In genomic region chr17:19796457-19796856, GRCh38 we compare ENCODE assay signal across 23 cellular contexts. TPM values are rescaled to one million over a fixed set of nuclear protein-coding genes. Genes with fewer than 3 reads are reported as not detected.
DNase-seq lines count a peak whose midpoint lies in the region; ATAC-seq, FAIRE-seq and TF ChIP-seq lines count a peak whose summit lies in the region.
"Had no signal": no experiment of that assay in that cellular context is flagged by ENCODE, and none has a peak within 500 bp of the region (broad histone marks: within the 10 kb centered on the region; RNA-seq: fewer than 3 reads in every experiment).

No MANE protein-coding gene starts in this region.

- H3K79me2 ChIP-seq in K562 (ENCODE audit: control insufficient read depth, insufficient read depth, low read length) (no peaks in the 10 kb centered on the region), mesendoderm (ENCODE audit: control insufficient read depth, insufficient read depth, low read length) (no peaks in the 10 kb centered on the region)

- H4K5ac ChIP-seq in mesendoderm (ENCODE audit: low read length), result no peak overlapping the region

- intact Hi-C loops in K562 (cut with micrococcal nuclease), result no loop called here
- intact Hi-C loops in spleen (cut with DNase I; ENCODE audit: low total_unique reads), result no loop called here

- H3K27ac ChIP-seq in HEK293 (ENCODE audit: extremely low read depth, low read depth, low read length) (no peak overlapping the region; the same call in 1 of the 2 replicates), K562 (ENCODE audit: extremely low read depth, low read depth, low read length) (no peak overlapping the region), mesendoderm (ENCODE audit: low read depth, low read length) (no peak overlapping the region), spleen (no peak overlapping the region)

- H3K9me1 ChIP-seq in K562 (ENCODE audit: control insufficient read depth, insufficient read depth, low read length), result no peaks in the 10 kb centered on the region

- CTCF ChIA-PET in HEK293 (lab: Yijun Ruan, JAX), result interaction anchor here (0.5 to 1.6 kb wide), 3 partner anchors 16 to 30 kb away, joined by 3 read pairs; no protein-coding TSS in a partner anchor
- CTCF ChIA-PET in K562 (lab: Yijun Ruan, JAX; ENCODE audit: low intra/inter-chr PET ratio), result no interaction called here

- TF ChIP-seq CTCF in HEK293 (tag by site-specific recombination; IDR thresholded peaks at IDR 0.05) (no peak), K562 (IDR thresholded peaks at IDR 0.05 in 2 of 3, conservative IDR thresholded peaks at IDR 0.05 in 1 of 3; ENCODE audit: insufficient read depth in 2 of 3, low read depth in 1 of 3, low read length in 3 of 3) (no peak), spleen (IDR thresholded peaks at IDR 0.05 in 8 of 11, conservative IDR thresholded peaks at IDR 0.05 in 3 of 11) (no peak)

- 0% methylated on average over 3 of the region's 4 CpGs for WGBS in K562 (ENCODE audit: insufficient coverage, low coverage, missing lambda C conversion rate)
- WGBS in mesendoderm (ENCODE audit: extremely low coverage, insufficient coverage, low lambda C conversion rate), result no CpG with 5 or more reads among the region's 4 CpGs
- 95 to 100% (median 99%) methylated on average over 4 of the region's 4 CpGs for WGBS in spleen, 5 donors

- H3K4me2 ChIP-seq in K562 (ENCODE audit: insufficient read depth, low read length) (no peak overlapping the region), mesendoderm (ENCODE audit: low read length) (no peak overlapping the region)
- H3K4me2 ChIP-seq: GM23338 had no signal

- no peak overlapping the region for H3K4ac ChIP-seq in mesendoderm (ENCODE audit: low read depth, low read length)

- no TSS peak for BruUV-seq in K562 (replicated peaks; lab: Mats Ljungman, UMichigan)

- no peak overlapping the region for H2BK15ac ChIP-seq in mesendoderm (replicated peaks; ENCODE audit: low read depth)

- H3K4me3 ChIP-seq in HEK293 (ENCODE audit: low read depth, low read length) (no peak overlapping the region), K562 (no peak overlapping the region), mesendoderm (ENCODE audit: low read length) (no peak overlapping the region), spleen (no peak overlapping the region)
- H3K4me3 ChIP-seq: GM12878, GM23338 had no signal

- H3K4me1 ChIP-seq in HEK293 (ENCODE audit: control insufficient read depth, insufficient read depth, low read length) (0 out of 2 replicates have a peak, but pooled peaks cover 3% of the 10 kb centered on the region), K562 (replicated peaks in 1 of 2; ENCODE audit: control insufficient read depth in 2 of 2, insufficient read depth in 2 of 2, low read length in 2 of 2) (no peaks in the 10 kb centered on the region), mesendoderm (ENCODE audit: control insufficient read depth, low read depth, low read length) (no peaks in the 10 kb centered on the region), spleen (no peaks in the 10 kb centered on the region)

- TF ChIP-seq POLR2A in K562 (conservative IDR thresholded peaks at IDR 0.05) (no peak), spleen (IDR thresholded peaks at IDR 0.05) (no peak)

- H2BK5ac ChIP-seq in mesendoderm (ENCODE audit: low read length), result no peak overlapping the region

- no peaks in the 10 kb centered on the region for H4K20me1 ChIP-seq in K562 (replicated peaks; ENCODE audit: control insufficient read depth, insufficient read depth, low read length)

- H3K9ac ChIP-seq in K562 (ENCODE audit: insufficient read depth in 1 of 2, low read depth in 2 of 2, low read length in 2 of 2) (no peak overlapping the region), mesendoderm (ENCODE audit: low read length) (no peak overlapping the region)

- no peak overlapping the region for H4K8ac ChIP-seq in mesendoderm (ENCODE audit: low read depth, low read length)

- ATAC-seq in K562, result no peak
- ATAC-seq in GM21381 (IDR thresholded peaks at IDR 0.05; ENCODE audit: unreplicated experiment), result no peak
- ATAC-seq: GM12878, GM23338 had no signal

- H3K27me3 ChIP-seq in K562 (ENCODE audit: control insufficient read depth in 2 of 2, insufficient read depth in 2 of 2, low read length in 2 of 2) (no peaks in the 10 kb centered on the region), mesendoderm (ENCODE audit: insufficient read depth, low read length, poor library complexity) (no peaks in the 10 kb centered on the region), spleen (replicated peaks in 1 of 7) (no peaks in the 10 kb centered on the region)

- FAIRE-seq in K562 (lab: Jason Lieb, UNC), result no peak
- FAIRE-seq: A204.1, GM12878, H54 had no signal

- in situ Hi-C loops in K562 (cut with MboI), result no loop called here

- no peak overlapping the region for H3K23ac ChIP-seq in mesendoderm (ENCODE audit: low read length)

- no peak overlapping the region for H3K56ac ChIP-seq in mesendoderm (ENCODE audit: low read length)

- H3K36me3 ChIP-seq in HEK293 (ENCODE audit: control insufficient read depth in 2 of 2, insufficient read depth in 1 of 2, low read length in 2 of 2) (peaks cover 82 to 93% of the 10 kb centered on the region in 2 experiments), K562 (ENCODE audit: control insufficient read depth, insufficient read depth, low read length) (no peaks in the 10 kb centered on the region), mesendoderm (ENCODE audit: control insufficient read depth, insufficient read depth, low read length) (peaks cover 2% of the 10 kb centered on the region), spleen (peaks cover 2 to 96% (median 56%) of the 10 kb centered on the region in 6 donors)

- no peak overlapping the region for H2AK5ac ChIP-seq in mesendoderm (ENCODE audit: low read length)

- peak; percentile 2 for DNase-seq in NCI-H2196 (lab: John Stamatoyannopoulos, UW; ENCODE audit: unreplicated experiment)
- DNase-seq in NCI-H2196 treated with DMSO at 0.1 percent for 48 hours (lab: John Stamatoyannopoulos, UW; ENCODE audit: unreplicated experiment), result no peak
- no peak for DNase-seq in K562 (ENCODE audit: extremely low read depth in 1 of 4, low spot score in 3 of 4)
- peak; percentile 11 for DNase-seq in mesendoderm
- no peak for DNase-seq in spleen
- DNase-seq: ACHN; CD8-positive, alpha-beta memory T cell; COR-L47; DMS153; DND-41; EL; HCEC 1CT; HFFc6; Kasumi-1; KG1 had no signal

- TF ChIP-seq EP300 in K562 (IDR thresholded peaks at IDR 0.05; ENCODE audit: low read length), result no peak

- H3K9me3 ChIP-seq in HEK293 (ENCODE audit: control insufficient read depth, insufficient read depth, low read depth, low read length) (no peaks in the 10 kb centered on the region), K562 (replicated peaks; ENCODE audit: control insufficient read depth, insufficient read depth, low read depth, low read length) (no peaks in the 10 kb centered on the region), spleen (peaks cover 0 to 45% (median 33%) of the 10 kb centered on the region in 8 donors)

- H2AFZ ChIP-seq in K562 (ENCODE audit: low read depth, low read length), result no peak overlapping the region
- H2AFZ ChIP-seq: GM23338 had no signal

- H2BK120ac ChIP-seq in mesendoderm (ENCODE audit: low read depth, low read length), result no peak overlapping the region

- no peak overlapping the region for H3K18ac ChIP-seq in mesendoderm (ENCODE audit: low read length)

- no peaks in the 10 kb centered on the region for H3K79me1 ChIP-seq in mesendoderm (ENCODE audit: low read length)

- no peak for TF ChIP-seq RAD21 in K562 (CRISPR knock-in tag; conservative IDR thresholded peaks at IDR 0.05 in 1 of 2, IDR thresholded peaks at IDR 0.05 in 1 of 2)

- POLR2A ChIA-PET in HEK293 (lab: Yijun Ruan, JAX) (no interaction called here), K562 (lab: Yijun Ruan, JAX) (no interaction called here)

TF ChIP-seq in HEK293, 187 proteins besides CTCF, POLR2A, EP300 and RAD21:
- no peak for TF ChIP-seq ZNF837 (tag by site-specific recombination; IDR thresholded peaks at IDR 0.05)
- peak; percentile 78 for TF ChIP-seq SETDB1 (IDR thresholded peaks at IDR 0.05; ENCODE audit: insufficient read length, low read length)

TF ChIP-seq in K562, 482 proteins besides CTCF, POLR2A, EP300 and RAD21 (continues in another document):
- TF ChIP-seq TRIM28 (IDR thresholded peaks at IDR 0.05) (0 out of 2 replicates have a peak, but pooled peaks have one; percentile 29), FOXA3 (CRISPR knock-in tag; conservative IDR thresholded peaks at IDR 0.05 in 1 of 2, IDR thresholded peaks at IDR 0.05 in 1 of 2) (peak in 1 of 2 experiments; percentile 64; a peak in 2 of 4 replicates), SMARCE1 (IDR thresholded peaks at IDR 0.05) (no peak)

RNA-seq across cellular contexts. Expression of gene ALDH3A1, which starts 48.4 kb away (rescaled TPM):
- total RNA-seq in K562 (2011; cell fraction: chromatin; rRNA removed; ENCODE audit: low replicate concordance), result not detected in 2 replicates
- total RNA-seq in K562 (2011; cell fraction: nucleolus; rRNA removed), result not detected in 2 replicates
- not detected in 2 replicates for total RNA-seq in K562 (2011; cell fraction: nucleoplasm; rRNA removed)
- total RNA-seq in K562 (2014; rRNA removed) (not detected in 2 replicates), K562 (2014; rRNA removed; fragmentation: Illumina TruSeq; extraction: Trizol) (not detected in 2 replicates), K562 (2015; rRNA removed; fragmentation: Illumina TruSeq; extraction: Trizol) (not detected in 2 replicates), K562 (2021) (not detected in 2 replicates), spleen (10 to 100 TPM in 1 of 7 donors, 1 to 10 TPM in 2, under 1 TPM in 3, not detected in 1; 0.54 to 16.1 (median 0.90) TPM)
- polyA plus RNA-seq in K562 (2011; rRNA removed) (not detected in 2 replicates), K562 (2014; fragmentation: Illumina TruSeq; extraction: Trizol) (not detected in 2 replicates), K562 (2014; fragmentation: Nextera tagmentation; extraction: Ambion mirVana) (not detected), K562 (2014; rRNA removed) (not detected in 2 replicates), spleen (1 to 10 TPM in 1 of 3 donors, under 1 TPM in 2; 0.36 to 1.2 (median 0.52) TPM)
- not detected in 2 replicates for polyA plus RNA-seq in K562 (2011; cell fraction: cytosol; rRNA removed)
- not detected in 2 replicates for polyA plus RNA-seq in K562 (2011; cell fraction: nucleus; rRNA removed)
- polyA plus RNA-seq in K562 (2012), result not detected in 2 replicates
- polyA minus RNA-seq in K562 (2011; rRNA and poly(A)+ RNA removed), result not detected in 2 replicates
- not detected in 2 replicates for polyA minus RNA-seq in K562 (2011; cell fraction: cytosol; rRNA and poly(A)+ RNA removed)
- not detected in 2 replicates for polyA minus RNA-seq in K562 (2011; cell fraction: nucleus; rRNA and poly(A)+ RNA removed)
- polyA plus RNA-seq in mesendoderm (2013, experiment 1 of 2), result 0.52 TPM
- 0.55 TPM for polyA plus RNA-seq in mesendoderm (2013, experiment 2 of 2)
- total RNA-seq: CD8-positive, alpha-beta memory T cell; G401; GM12878 had no signal
- polyA plus RNA-seq: IgD-negative memory B cell had no signal

Comparison
In these comparisons a context has a peak if more than half of its experiments do, and no peak if none do; other contexts are left out.
1. DNase-seq: peak in NCI-H2196 (single experiment) and mesendoderm (single experiment); none in NCI-H2196 treated with DMSO at 0.1 percent for 48 hours (single experiment), K562 (0 of 4) and spleen (single experiment).